Comparison of ENCODE assay signal across 8 cellular contexts in genomic region chr13:55402867-55403266, GRCh38.
"Had no signal": no experiment of that assay in that cellular context is flagged by ENCODE, and none has a peak within 500 bp of the region (broad histone marks: within the 10 kb centered on the region; RNA-seq: fewer than 3 reads in every experiment).

No MANE protein-coding gene starts in this region.

- H2AFZ ChIP-seq: GM23248 had no signal

- H3K9ac ChIP-seq: GM23248 had no signal

- H3K36me3 ChIP-seq: HAP-1 had no signal

- H3K4me3 ChIP-seq: GM23248, HAP-1 had no signal

- ATAC-seq: HCT116 had no signal

- DNase-seq: GM23248, GOT3, H7, HFFc6, KG1 had no signal

- H3K27ac ChIP-seq: GM23248, HL-60 had no signal

- H3K9me3 ChIP-seq: HAP-1 had no signal
